In genomic region chr5:639253-639530, GRCh38 we compare ENCODE assay signal across 24 cellular contexts.
"Had no signal": no experiment of that assay in that cellular context is flagged by ENCODE, and none has a peak within 500 bp of the region (broad histone marks: within the 10 kb centered on the region; RNA-seq: fewer than 3 reads in every experiment).

No MANE protein-coding gene starts in this region.

- H3K27ac ChIP-seq: esophagus squamous epithelium, heart right ventricle, left lung, neutrophil, pancreas, right atrium auricular region, sigmoid colon, transverse colon, vagina had no signal

- H3K9me3 ChIP-seq: esophagus squamous epithelium, neutrophil, pancreas, sigmoid colon, transverse colon, vagina had no signal

- H3K27me3 ChIP-seq: esophagus squamous epithelium, heart right ventricle, left lung, neutrophil, pancreas, right atrium auricular region, sigmoid colon, transverse colon, vagina had no signal

- ATAC-seq: effector memory CD8-positive, alpha-beta T cell; heart right ventricle; left cardiac atrium; left lung; natural killer cell; pancreas; stimulated activated memory B cell treated with anti-CD40 and anti-IgM and Interleukin-4, amounts not matched to agents 10 μg/mL and 1 μg/mL and 100 μg/mL, for 72 hours; stimulated activated naive CD8-positive, alpha-beta T cell treated with anti-CD3 and anti-CD28 coated beads, Interleukin-15, Interleukin-2, amounts not matched to agents 100 U/mL and 50 U/mL, for 24 hours had no signal

- H3K4me1 ChIP-seq: esophagus squamous epithelium, heart right ventricle, left lung, pancreas, right atrium auricular region, sigmoid colon, transverse colon, vagina had no signal

- DNase-seq: cortex of kidney; effector memory CD8-positive, alpha-beta T cell; erythroblast; esophagus squamous epithelium; foreskin melanocyte; glutamatergic neuron; heart right ventricle; hippocampal formation; left cardiac atrium; mammary epithelial cell; mesendoderm; midbrain; natural killer cell; pancreas; sigmoid colon; stimulated activated CD4-positive, alpha-beta T cell treated with anti-CD3 and anti-CD28 coated beads, Interleukin-4, amount 100 ng/mL, for 4 hours; stimulated activated naive CD8-positive, alpha-beta T cell treated with anti-CD3 and anti-CD28 coated beads, Interleukin-15, Interleukin-2, amounts not matched to agents 100 U/mL and 50 U/mL, for 24 hours; substantia nigra; transverse colon had no signal

- H3K4me3 ChIP-seq: esophagus squamous epithelium, heart right ventricle, left lung, pancreas, right atrium auricular region, sigmoid colon, transverse colon, vagina had no signal
